In the genomic region with DNA sequence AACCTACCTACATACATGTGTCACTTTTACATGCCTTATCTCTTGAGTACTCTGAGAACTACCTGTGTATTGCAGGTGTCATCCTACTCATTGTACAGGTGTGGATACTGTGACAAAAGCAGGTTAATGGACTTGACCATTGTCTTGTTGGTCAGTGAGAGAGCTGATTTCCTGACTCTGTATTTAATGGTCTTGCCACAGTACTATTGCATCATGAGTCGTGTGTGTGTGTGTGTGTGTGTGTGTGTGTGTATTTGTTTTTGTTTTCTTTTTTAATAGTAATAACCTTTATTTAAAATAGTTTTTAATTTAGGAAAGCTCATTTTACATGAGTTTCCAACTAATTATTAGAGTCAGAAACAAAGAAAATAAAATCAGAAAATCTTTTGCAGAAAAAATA, we compare ENCODE assay signal across 15 cellular contexts. TPM values are rescaled to one million over a fixed set of nuclear protein-coding genes. Genes with fewer than 3 reads are reported as not detected.
DNase-seq lines count a peak whose midpoint lies in the region; ATAC-seq and TF ChIP-seq lines count a peak whose summit lies in the region.
"Had no signal": no experiment of that assay in that cellular context is flagged by ENCODE, and none has a peak within 500 bp of the region (broad histone marks: within the 10 kb centered on the region; RNA-seq: fewer than 3 reads in every experiment).

No MANE protein-coding gene starts in this region.

- H3K4me3 ChIP-seq in GM23248 (no peak overlapping the region), mucosa of descending colon (no peak overlapping the region), gastroesophageal sphincter (no peak overlapping the region), ascending aorta (no peak overlapping the region)
- H3K4me3 ChIP-seq: right atrium auricular region had no signal

- in situ Hi-C loops in GM23248 (cut with MboI): no loop called here

- H3K27ac Mint-ChIP-seq in effector memory CD8-positive, alpha-beta T cell: no peak overlapping the region
- H3K27ac Mint-ChIP-seq: mesothelial cell of epicardium, T-cell had no signal

- no peaks in the 10 kb centered on the region for H3K9me3 Mint-ChIP-seq in effector memory CD8-positive, alpha-beta T cell

- no peaks in the 10 kb centered on the region for H3K27me3 ChIP-seq in GM23248 (replicated peaks; ENCODE audit: insufficient read depth)
- H3K27me3 ChIP-seq in gastroesophageal sphincter: no peaks in the 10 kb centered on the region
- no peaks in the 10 kb centered on the region for H3K27me3 ChIP-seq in ascending aorta
- H3K27me3 ChIP-seq: BE2C, right atrium auricular region had no signal

- no peak overlapping the region for H3K9ac ChIP-seq in GM23248

- no peak overlapping the region for H3K27ac ChIP-seq in GM23248
- H3K27ac ChIP-seq in gastroesophageal sphincter: no peak overlapping the region
- H3K27ac ChIP-seq in ascending aorta: no peak overlapping the region
- H3K27ac ChIP-seq: right atrium auricular region had no signal

- peaks cover 37% of the 10 kb centered on the region for H3K36me3 Mint-ChIP-seq in effector memory CD8-positive, alpha-beta T cell (ENCODE audit: insufficient read depth)

- H3K4me3 Mint-ChIP-seq in effector memory CD8-positive, alpha-beta T cell: peak overlapping the region; percentile 35 to 36
- H3K4me3 Mint-ChIP-seq: mesothelial cell of epicardium had no signal

- H3K79me2 ChIP-seq in GM23248 (ENCODE audit: insufficient read depth): peaks cover 88% of the 10 kb centered on the region

- H3K4me1 Mint-ChIP-seq in effector memory CD8-positive, alpha-beta T cell (ENCODE audit: low read depth in 2 of 2): peaks cover 50 to 78% of the 10 kb centered on the region in 2 donors

- 58 to 69% methylated on average over 1 of the region's 1 CpG for whole genome bisulfite sequencing in GM23248 (ENCODE audit: low coverage in 1 of 2, low lambda C conversion rate in 2 of 2, missing lambda C conversion rate in 2 of 2), 2 experiments
- 67 to 88% methylated on average over 1 of the region's 1 CpG for WGBS in gastroesophageal sphincter (ENCODE audit: low coverage in 1 of 2), 2 donors

- H3K9me3 ChIP-seq in GM23248 (ENCODE audit: low read depth) (no peaks in the 10 kb centered on the region), mucosa of descending colon (no peaks in the 10 kb centered on the region), gastroesophageal sphincter (no peaks in the 10 kb centered on the region), ascending aorta (no peaks in the 10 kb centered on the region)
- H3K9me3 ChIP-seq: BE2C, right atrium auricular region had no signal

- TF ChIP-seq CTCF in mucosa of descending colon (IDR thresholded peaks at IDR 0.05): no peak
- TF ChIP-seq CTCF in gastroesophageal sphincter (IDR thresholded peaks at IDR 0.05): no peak
- no peak for TF ChIP-seq CTCF in ascending aorta (IDR thresholded peaks at IDR 0.05)

- no peak for TF ChIP-seq EP300 in gastroesophageal sphincter (IDR thresholded peaks at IDR 0.05)

- no peak for ATAC-seq in effector memory CD8-positive, alpha-beta T cell (replicated peaks)
- ATAC-seq in mucosa of descending colon: peak; percentile 35
- no peak for ATAC-seq in gastroesophageal sphincter
- ATAC-seq: T-cell had no signal

- H3K4me1 ChIP-seq in GM23248 (ENCODE audit: insufficient read depth) (no peaks in the 10 kb centered on the region; the same call in 1 of the 2 replicates), mucosa of descending colon (ENCODE audit: low read depth) (peaks cover 11% of the 10 kb centered on the region), gastroesophageal sphincter (peaks cover 0 to 64% (median 0%) of the 10 kb centered on the region in 3 donors), ascending aorta (peaks cover 0 to 6% of the 10 kb centered on the region in 2 donors)

- intact Hi-C loops in mucosa of descending colon (cut with DNase I, micrococcal nuclease): no loop called here
- intact Hi-C loops in ascending aorta (cut with DNase I): no loop called here

- 0 out of 2 replicates have a peak, but pooled peaks cover 5% of the 10 kb centered on the region for H3K36me3 ChIP-seq in GM23248 (ENCODE audit: low read depth)
- H3K36me3 ChIP-seq in mucosa of descending colon (ENCODE audit: low read depth): no peaks in the 10 kb centered on the region
- H3K36me3 ChIP-seq in gastroesophageal sphincter: peaks cover 0 to 9% of the 10 kb centered on the region in 2 donors
- peaks cover 3 to 10% of the 10 kb centered on the region in 2 donors for H3K36me3 ChIP-seq in ascending aorta

- no peak overlapping the region for H2AFZ ChIP-seq in GM23248

- no peak for TF ChIP-seq POLR2A in gastroesophageal sphincter (IDR thresholded peaks at IDR 0.05)

- peaks cover 5% of the 10 kb centered on the region; the same call in 1 of the 2 replicates for H3F3A ChIP-seq in GM23248 (ENCODE audit: insufficient read depth)

- no peaks in the 10 kb centered on the region for H3K27me3 Mint-ChIP-seq in effector memory CD8-positive, alpha-beta T cell
- H3K27me3 Mint-ChIP-seq: T-cell had no signal

- peak; percentile 22 for DNase-seq in GM23248
- DNase-seq in NCI-H69 (lab: John Stamatoyannopoulos, UW): peak; percentile 23
- DNase-seq in effector memory CD8-positive, alpha-beta T cell: no peak
- DNase-seq in mucosa of descending colon: no peak
- no peak for DNase-seq in medulla oblongata (ENCODE audit: extremely low spot score)
- DNase-seq in ascending aorta (ENCODE audit: low spot score in 2 of 2): no peak
- DNase-seq in HPDE6-E6E7 (ENCODE audit: extremely low spot score): no peak
- DNase-seq: BE2C, NCI-H1048, NCI-H2171, substantia nigra, T-cell had no signal

- H3K9me2 ChIP-seq in GM23248 (ENCODE audit: insufficient read depth): no peaks in the 10 kb centered on the region

- H4K20me1 ChIP-seq in GM23248 (ENCODE audit: insufficient read depth): peaks cover 12% of the 10 kb centered on the region; the same call in 1 of the 2 replicates

- H3K4me2 ChIP-seq in GM23248 (ENCODE audit: unreplicated experiment): no peak overlapping the region

RNA-seq across cellular contexts. Expression of a gene that starts 7.7 kb away (rescaled TPM):
- 92.8 and 179 TPM in 2 replicates for total RNA-seq in GM23248 (2014; rRNA removed; shearing (Covaris generic))
- polyA plus RNA-seq in GM23248 (2016; fragmentation: Nextera tagmentation; extraction: Ambion mirVana): 187 and 193 TPM in 2 replicates
- total RNA-seq in mucosa of descending colon (10 to 100 TPM; 80.7 to 90.2 (median 84.6) TPM), gastroesophageal sphincter (100 to 1,000 TPM in 2 of 4 donors, 10 to 100 TPM in 2; 46.1 to 167 (median 97.2) TPM), ascending aorta (112 TPM)

Comparison
In these comparisons a context has a peak if more than half of its experiments do, and no peak if none do; other contexts are left out.
1. DNase-seq: peak in GM23248 (single experiment) and NCI-H69 (single experiment); none in effector memory CD8-positive, alpha-beta T cell (0 of 3), mucosa of descending colon (0 of 3), medulla oblongata (single experiment), ascending aorta (0 of 2) and HPDE6-E6E7 (single experiment).